Comparison of ENCODE assay signal across 10 cellular contexts in genomic region chr2:174596994-174597346, GRCh38. TPM values are rescaled to one million over a fixed set of nuclear protein-coding genes. Genes with fewer than 3 reads are reported as not detected.
DNase-seq lines count a peak whose midpoint lies in the region; ATAC-seq and TF ChIP-seq lines count a peak whose summit lies in the region.
"Had no signal": no experiment of that assay in that cellular context is flagged by ENCODE, and none has a peak within 500 bp of the region (broad histone marks: within the 10 kb centered on the region; RNA-seq: fewer than 3 reads in every experiment).

No MANE protein-coding gene starts in this region.

- H3K4me3 ChIP-seq in WI38 (ENCODE audit: low read depth, low read length), result peak overlapping the region; percentile 40; the same call in 1 of the 2 replicates

- no peak for TF ChIP-seq CTCF in WI38 (IDR thresholded peaks at IDR 0.05; ENCODE audit: low read depth, low read length)

- H3K27me3 ChIP-seq in layer of hippocampus (ENCODE audit: control insufficient read depth, insufficient read depth, low read length), result no peaks in the 10 kb centered on the region

- H3K27me3 Mint-ChIP-seq in activated T-cell treated with anti-CD3 and anti-CD28 coated beads, Interleukin-2, amount 50 U/mL, for 4 hours (ENCODE audit: low read depth), result no peaks in the 10 kb centered on the region

- peaks cover 73% of the 10 kb centered on the region for H3K4me1 Mint-ChIP-seq in activated T-cell treated with anti-CD3 and anti-CD28 coated beads, Interleukin-2, amount 50 U/mL, for 4 hours (ENCODE audit: low read depth)

- H3K4me3 Mint-ChIP-seq in activated T-cell treated with anti-CD3 and anti-CD28 coated beads, Interleukin-2, amount 50 U/mL, for 4 hours, result peak overlapping the region; percentile 96

- ATAC-seq in activated T-cell treated with anti-CD3 and anti-CD28 coated beads, Interleukin-2, amount 50 U/mL, for 4 hours, result no peak
- ATAC-seq in HG02852 (IDR thresholded peaks at IDR 0.05; ENCODE audit: unreplicated experiment), result no peak

- H3K27ac ChIP-seq in layer of hippocampus (ENCODE audit: low read depth, low read length) (peak overlapping the region; percentile 47), temporal lobe (ENCODE audit: low read depth, low read length) (peak overlapping the region; percentile 41)

- DNase-seq in activated T-cell treated with anti-CD3 and anti-CD28 coated beads, Interleukin-2, amount 50 U/mL, for 4 hours, result no peak
- no peak for DNase-seq in activated T-cell treated with anti-CD3 and anti-CD28 coated beads, Interleukin-2, amount 50 U/mL, for 1 hour
- DNase-seq in ecto neural progenitor cell (ENCODE audit: low spot score), result no peak
- DNase-seq in T1000 (lab: John Stamatoyannopoulos, UW), result no peak
- DNase-seq: hippocampal formation, NCI-H1048 had no signal

- no peaks in the 10 kb centered on the region for H3K9me3 Mint-ChIP-seq in activated T-cell treated with anti-CD3 and anti-CD28 coated beads, Interleukin-2, amount 50 U/mL, for 4 hours

- peaks cover 4% of the 10 kb centered on the region for H3K36me3 Mint-ChIP-seq in activated T-cell treated with anti-CD3 and anti-CD28 coated beads, Interleukin-2, amount 50 U/mL, for 4 hours (ENCODE audit: insufficient read depth)

RNA-seq across cellular contexts. Expression of gene WIPF1, which starts 0.6 kb away (rescaled TPM):
- total RNA-seq in activated T-cell treated with anti-CD3 and anti-CD28 coated beads, Interleukin-2, amount 50 U/mL, for 4 hours, result 100 to 1,000 TPM in 2 of 3 donors, 10 to 100 TPM in 1; 95.1 to 122 (median 101) TPM
- 3.4 TPM for total RNA-seq in temporal lobe

Comparison
In these comparisons a context has a peak if more than half of its experiments do, and no peak if none do; other contexts are left out.
1. RNA of gene WIPF1, which starts 0.6 kb away (total RNA-seq): 95.1 to 122 TPM in activated T-cell treated with anti-CD3 and anti-CD28 coated beads, Interleukin-2, amount 50 U/mL, for 4 hours; 3.4 TPM in temporal lobe (single experiment); every median in the first group is over 10 times any median in the second.